ENCODE assay signal across 10 cellular contexts in genomic region chr20:12966468-12967085, GRCh38. TPM values are rescaled to one million over a fixed set of nuclear protein-coding genes. Genes with fewer than 3 reads are reported as not detected.
DNase-seq lines count a peak whose midpoint lies in the region; ATAC-seq and TF ChIP-seq lines count a peak whose summit lies in the region.
"Had no signal": no experiment of that assay in that cellular context is flagged by ENCODE, and none has a peak within 500 bp of the region (broad histone marks: within the 10 kb centered on the region; RNA-seq: fewer than 3 reads in every experiment).

No MANE protein-coding gene starts in this region.

- no peak overlapping the region for H3K4me3 Mint-ChIP-seq in type B pancreatic cell
- H3K4me3 Mint-ChIP-seq: T-helper 1 cell treated with Interleukin-12 subunit alpha and Interleukin-12 subunit beta and Interleukin-4 antibody, amounts not matched to agents 30 μg/mL and 1 μg/mL, for 36 hours had no signal

- H2AFZ ChIP-seq in hepatocyte, result no peak overlapping the region

- H3K36me3 Mint-ChIP-seq in type B pancreatic cell, result no peaks in the 10 kb centered on the region

- H3K9me3 ChIP-seq in cardiac muscle cell (ENCODE audit: low read depth) (no peaks in the 10 kb centered on the region), hepatocyte (ENCODE audit: low read depth) (no peaks in the 10 kb centered on the region)

- H3K4me3 ChIP-seq in cardiac muscle cell (no peak overlapping the region), hepatocyte (no peak overlapping the region)

- TF ChIP-seq CTCF in cardiac muscle cell (IDR thresholded peaks at IDR 0.05; ENCODE audit: low read depth, low read length), result peak; percentile 57
- TF ChIP-seq CTCF in hepatocyte (IDR thresholded peaks at IDR 0.05; ENCODE audit: poor library complexity), result peak; percentile 65
- peak; percentile 67 for TF ChIP-seq CTCF in type B pancreatic cell (conservative IDR thresholded peaks at IDR 0.05)

- H3K4me1 Mint-ChIP-seq in type B pancreatic cell (ENCODE audit: unreplicated experiment), result peaks cover 12% of the 10 kb centered on the region

- H3K27ac ChIP-seq in cardiac muscle cell (no peak overlapping the region), hepatocyte (no peak overlapping the region)

- intact Hi-C loops in left cardiac atrium (cut with DNase I), result loop anchor here in 1 of 2 donors (2.0 to 5.0 kb wide), 2 partner anchors 42 to 1289 kb away; no protein-coding TSS in a partner anchor

- no peaks in the 10 kb centered on the region for H3K9me3 Mint-ChIP-seq in type B pancreatic cell
- H3K9me3 Mint-ChIP-seq: T-helper 1 cell treated with Interleukin-12 subunit alpha and Interleukin-12 subunit beta and Interleukin-4 antibody, amounts not matched to agents 30 μg/mL and 1 μg/mL, for 36 hours had no signal

- H3K36me3 ChIP-seq in cardiac muscle cell (no peaks in the 10 kb centered on the region), hepatocyte (replicated peaks; ENCODE audit: insufficient read depth, low read depth) (no peaks in the 10 kb centered on the region)

- H4K20me1 ChIP-seq in hepatocyte (ENCODE audit: insufficient read depth, poor library complexity, severe bottlenecking), result no peaks in the 10 kb centered on the region

- H3K27me3 ChIP-seq in cardiac muscle cell (no peaks in the 10 kb centered on the region), hepatocyte (no peaks in the 10 kb centered on the region)

- H3K27ac Mint-ChIP-seq in type B pancreatic cell, result no peak overlapping the region
- H3K27ac Mint-ChIP-seq: T-helper 1 cell treated with Interleukin-12 subunit alpha and Interleukin-12 subunit beta and Interleukin-4 antibody, amounts not matched to agents 30 μg/mL and 1 μg/mL, for 36 hours had no signal

- 0% methylated on average over 1 of the region's 1 CpG for WGBS in hepatocyte (ENCODE audit: low lambda C conversion rate, missing lambda C conversion rate)

- no peaks in the 10 kb centered on the region for H3K79me2 ChIP-seq in hepatocyte

- H3K4me1 ChIP-seq in cardiac muscle cell (ENCODE audit: low read depth) (peaks cover 4% of the 10 kb centered on the region), hepatocyte (ENCODE audit: insufficient read depth) (peaks cover 7% of the 10 kb centered on the region)

- H3K4me2 ChIP-seq in hepatocyte, result no peak overlapping the region

- H3K27me3 Mint-ChIP-seq in type B pancreatic cell, result no peaks in the 10 kb centered on the region

- ATAC-seq in left cardiac atrium, result no peak
- no peak for ATAC-seq in HG02884 (IDR thresholded peaks at IDR 0.05; ENCODE audit: unreplicated experiment)
- no peak for ATAC-seq in HG02642 (IDR thresholded peaks at IDR 0.05; ENCODE audit: poor library complexity, unreplicated experiment)

- DNase-seq in cardiac muscle cell (ENCODE audit: low read depth in 1 of 2, low spot score in 1 of 2), result peak; percentile 20 to 69
- no peak for DNase-seq in left cardiac atrium
- DNase-seq in RPMI8226, result peak; percentile 28
- peak; percentile 60 for DNase-seq in hepatocyte (ENCODE audit: low spot score)
- no peak for DNase-seq in type B pancreatic cell (ENCODE audit: extremely low spot score, unreplicated experiment)
- DNase-seq in activated T-cell treated with anti-CD3 and anti-CD28 coated beads, Interleukin-2, amount 50 U/mL, for 1 hour, result no peak

- no peaks in the 10 kb centered on the region for H3K9me2 ChIP-seq in hepatocyte (replicated peaks; ENCODE audit: insufficient read depth)

RNA-seq across cellular contexts. Expression of gene SPTLC3, which starts 42.2 kb away (rescaled TPM):
- 2.2 and 2.6 TPM in 2 replicates for total RNA-seq in cardiac muscle cell
- 3.2 and 6.2 TPM in 2 replicates for polyA plus RNA-seq in cardiac muscle cell
- total RNA-seq in left cardiac atrium, result 1 to 10 TPM; 6.8 to 8.1 TPM
- total RNA-seq in hepatocyte, result 47.6 and 50.9 TPM in 2 replicates
- 30.9 and 36.3 TPM in 2 replicates for polyA plus RNA-seq in hepatocyte
- 10.6 and 34.2 TPM in 2 replicates for total RNA-seq in type B pancreatic cell (ENCODE audit: low replicate concordance)
- total RNA-seq: CD8-positive, alpha-beta memory T cell had no signal

Comparison
In these comparisons a context has a peak if more than half of its experiments do, and no peak if none do; other contexts are left out.
1. DNase-seq: peak in cardiac muscle cell (2 of 2), RPMI8226 (single experiment) and hepatocyte (single experiment); none in left cardiac atrium (single experiment), type B pancreatic cell (single experiment) and activated T-cell treated with anti-CD3 and anti-CD28 coated beads, Interleukin-2, amount 50 U/mL, for 1 hour (single experiment).
2. Peak in every context shown above with its lines, with median percentiles within 50 percentile points of each other: CTCF ChIP-seq.